Comparison of ENCODE assay signal across 15 cellular contexts in the genomic region with DNA sequence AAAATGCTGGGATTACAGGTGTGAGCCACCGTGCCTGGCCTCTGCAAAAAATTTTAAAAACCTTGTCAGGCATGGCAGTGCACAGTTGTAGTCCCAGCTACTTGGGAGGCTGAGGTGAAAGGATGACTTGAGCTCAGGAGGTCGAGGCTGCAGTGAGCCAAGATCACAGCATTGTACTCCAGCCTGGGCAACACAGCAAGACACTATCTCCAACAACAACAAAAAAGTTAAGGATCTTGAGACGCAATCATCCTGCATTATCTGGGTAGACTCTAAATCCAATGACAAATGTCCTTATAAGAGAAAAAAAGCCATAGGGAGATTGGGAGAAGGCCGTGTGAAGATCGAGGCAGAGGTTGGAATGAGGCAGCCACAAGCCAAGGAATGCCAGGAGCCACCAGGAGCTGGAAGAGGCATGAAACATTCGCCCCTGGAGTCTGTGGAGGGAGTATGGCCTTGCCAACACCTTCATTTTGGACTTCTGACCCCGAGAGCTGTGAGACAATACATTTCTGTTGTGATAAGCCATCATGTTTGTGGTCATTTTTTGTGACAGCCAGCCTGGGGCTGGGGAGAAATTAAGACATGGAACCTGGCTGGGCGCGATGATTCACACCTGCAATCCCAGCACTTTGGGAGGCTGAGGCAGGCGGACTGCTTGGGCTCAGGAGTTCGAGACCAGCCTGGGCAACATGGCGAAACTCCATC.
"Had no signal": no experiment of that assay in that cellular context is flagged by ENCODE, and none has a peak within 500 bp of the region (broad histone marks: within the 10 kb centered on the region; RNA-seq: fewer than 3 reads in every experiment).

No MANE protein-coding gene starts in this region.

- H3K4me3 Mint-ChIP-seq: activated CD4-positive, alpha-beta memory T cell treated with anti-CD3 and anti-CD28 coated beads, Interleukin-2, amount 10 ng/mL, durations not matched to agents 7 days and 5 days; stimulated activated memory B cell treated with anti-CD40 and anti-IgM and Interleukin-4, amounts not matched to agents 10 μg/mL and 1 μg/mL and 100 μg/mL, for 72 hours; T-helper 2 cell treated with Interferon-gamma antibody and Interleukin-4, amounts not matched to agents 5 μg/mL and 100 μg/mL, for 36 hours had no signal

- H3K36me3 Mint-ChIP-seq: stimulated activated memory B cell treated with anti-CD40 and anti-IgM and Interleukin-4, amounts not matched to agents 10 μg/mL and 1 μg/mL and 100 μg/mL, for 72 hours had no signal

- H3K9me3 ChIP-seq: adrenal gland, neutrophil, right atrium auricular region had no signal

- DNase-seq: activated CD4-positive, alpha-beta memory T cell treated with anti-CD3 and anti-CD28 coated beads, Interleukin-2, amount 10 ng/mL, durations not matched to agents 7 days and 5 days; activated CD4-positive, CD25-positive, alpha-beta regulatory T cell treated with anti-CD3 and anti-CD28 coated beads, Interleukin-2, amount 50 U/mL, for 72 hours; activated CD8-positive, alpha-beta memory T cell treated with anti-CD3 and anti-CD28 coated beads, Interleukin-2, amount 50 U/mL, for 4 hours; activated naive CD4-positive, alpha-beta T cell; adrenal gland; central memory CD4-positive, alpha-beta T cell; cortex of kidney; erythroblast; kidney; small intestine; trophoblast cell had no signal

- H3K27ac Mint-ChIP-seq: activated CD4-positive, alpha-beta memory T cell treated with anti-CD3 and anti-CD28 coated beads, Interleukin-2, amount 10 ng/mL, durations not matched to agents 7 days and 5 days; T-helper 2 cell treated with Interferon-gamma antibody and Interleukin-4, amounts not matched to agents 5 μg/mL and 100 μg/mL, for 36 hours had no signal

- H3K27ac ChIP-seq: adrenal gland, neutrophil, right atrium auricular region had no signal

- ATAC-seq: stimulated activated memory B cell treated with anti-CD40 and anti-IgM and Interleukin-4, amounts not matched to agents 10 μg/mL and 1 μg/mL and 100 μg/mL, for 72 hours had no signal

- H3K9me3 Mint-ChIP-seq: activated CD4-positive, alpha-beta memory T cell treated with anti-CD3 and anti-CD28 coated beads, Interleukin-2, amount 10 ng/mL, durations not matched to agents 7 days and 5 days; stimulated activated memory B cell treated with anti-CD40 and anti-IgM and Interleukin-4, amounts not matched to agents 10 μg/mL and 1 μg/mL and 100 μg/mL, for 72 hours; T-helper 2 cell treated with Interferon-gamma antibody and Interleukin-4, amounts not matched to agents 5 μg/mL and 100 μg/mL, for 36 hours had no signal

- H3K4me3 ChIP-seq: adrenal gland, right atrium auricular region had no signal

- H3K4me1 ChIP-seq: adrenal gland had no signal

- H3K27me3 Mint-ChIP-seq: stimulated activated memory B cell treated with anti-CD40 and anti-IgM and Interleukin-4, amounts not matched to agents 10 μg/mL and 1 μg/mL and 100 μg/mL, for 72 hours had no signal

- H3K36me3 ChIP-seq: adrenal gland, neutrophil, right atrium auricular region had no signal

- H3K27me3 ChIP-seq: adrenal gland, right atrium auricular region had no signal
